ENCODE assay signal across 23 cellular contexts in genomic region chr11:36365937-36366336, GRCh38.
A peak's percentile ranks its signal among the peaks of the same experiment; 100 is the strongest.
DNase-seq lines count a peak whose midpoint lies in the region; ATAC-seq, FAIRE-seq and TF ChIP-seq lines count a peak whose summit lies in the region.
"Had no signal": no experiment of that assay in that cellular context is flagged by ENCODE, and none has a peak within 500 bp of the region (broad histone marks: within the 10 kb centered on the region; RNA-seq: fewer than 3 reads in every experiment).

No MANE protein-coding gene starts in this region.

- H2AFZ ChIP-seq in GM23248 (no peak overlapping the region), astrocyte (ENCODE audit: low read depth, low read length) (no peak overlapping the region)

- peak; percentile 13 for ATAC-seq in upper lobe of right lung
- no peak for ATAC-seq in HG03139 (IDR thresholded peaks at IDR 0.05; ENCODE audit: unreplicated experiment)
- ATAC-seq in HG03442 (IDR thresholded peaks at IDR 0.05; ENCODE audit: unreplicated experiment), result no peak
- ATAC-seq: foreskin keratinocyte; natural killer cell treated with Interleukin-12 subunit alpha and Interleukin-12 subunit beta and Interleukin-15 and Interleukin-18, amount 100 ng/mL, for 72 hours had no signal

- H3K4me1 Mint-ChIP-seq in astrocyte (ENCODE audit: low read depth, unreplicated experiment), result peaks cover 42% of the 10 kb centered on the region
- H3K4me1 Mint-ChIP-seq in glutamatergic neuron (ENCODE audit: low read depth, unreplicated experiment), result peaks cover 10% of the 10 kb centered on the region

- no peaks in the 10 kb centered on the region for H3K9me2 ChIP-seq in GM23248 (ENCODE audit: insufficient read depth)

- no peaks in the 10 kb centered on the region for H3K36me3 Mint-ChIP-seq in astrocyte (ENCODE audit: low read depth, unreplicated experiment)
- no peaks in the 10 kb centered on the region for H3K36me3 Mint-ChIP-seq in glutamatergic neuron (ENCODE audit: unreplicated experiment)
- H3K36me3 Mint-ChIP-seq: activated naive CD4-positive, alpha-beta T cell treated with anti-CD3 and anti-CD28 coated beads, Interleukin-2, amount 10 ng/mL, durations not matched to agents 7 days and 5 days; natural killer cell treated with Interleukin-12 subunit alpha and Interleukin-12 subunit beta and Interleukin-15 and Interleukin-18, amount 100 ng/mL, for 72 hours had no signal

- no peak overlapping the region for H3K4me3 ChIP-seq in GM23248
- no peak overlapping the region for H3K4me3 ChIP-seq in astrocyte (ENCODE audit: insufficient read depth, low read depth, low read length)
- H3K4me3 ChIP-seq in upper lobe of right lung, result no peak overlapping the region

- H3K36me3 ChIP-seq in GM23248 (ENCODE audit: low read depth) (no peaks in the 10 kb centered on the region), astrocyte (ENCODE audit: insufficient read depth, low read length) (no peaks in the 10 kb centered on the region), upper lobe of right lung (no peaks in the 10 kb centered on the region)
- H3K36me3 ChIP-seq: WERI-Rb-1 had no signal

- H4K20me1 ChIP-seq in GM23248 (ENCODE audit: insufficient read depth) (no peaks in the 10 kb centered on the region), astrocyte (ENCODE audit: insufficient read depth, low read length) (no peaks in the 10 kb centered on the region)

- TF ChIP-seq CTCF in astrocyte (IDR thresholded peaks at IDR 0.05; ENCODE audit: insufficient read depth, low read depth, low read length), result no peak
- no peak for TF ChIP-seq CTCF in upper lobe of right lung (IDR thresholded peaks at IDR 0.05)
- no peak for TF ChIP-seq CTCF in glutamatergic neuron (IDR thresholded peaks at IDR 0.05; ENCODE audit: partially characterized antibody, unreplicated experiment)

- in situ Hi-C loops in GM23248 (cut with MboI), result no loop called here

- H3K4me3 Mint-ChIP-seq in astrocyte (ENCODE audit: unreplicated experiment) (no peak overlapping the region), glutamatergic neuron (ENCODE audit: unreplicated experiment) (no peak overlapping the region)
- H3K4me3 Mint-ChIP-seq: activated naive CD4-positive, alpha-beta T cell treated with anti-CD3 and anti-CD28 coated beads, Interleukin-2, amount 10 ng/mL, durations not matched to agents 7 days and 5 days; natural killer cell treated with Interleukin-12 subunit alpha and Interleukin-12 subunit beta and Interleukin-15 and Interleukin-18, amount 100 ng/mL, for 72 hours had no signal

- peaks cover 2% of the 10 kb centered on the region for H3K9me3 Mint-ChIP-seq in astrocyte (ENCODE audit: unreplicated experiment)
- H3K9me3 Mint-ChIP-seq in glutamatergic neuron (ENCODE audit: unreplicated experiment), result no peaks in the 10 kb centered on the region
- H3K9me3 Mint-ChIP-seq: activated naive CD4-positive, alpha-beta T cell treated with anti-CD3 and anti-CD28 coated beads, Interleukin-2, amount 10 ng/mL, durations not matched to agents 7 days and 5 days; natural killer cell treated with Interleukin-12 subunit alpha and Interleukin-12 subunit beta and Interleukin-15 and Interleukin-18, amount 100 ng/mL, for 72 hours had no signal

- FAIRE-seq in astrocyte (lab: Jason Lieb, UNC), result no peak
- FAIRE-seq: G401.6, small intestine had no signal

- H3K9me3 ChIP-seq in GM23248 (ENCODE audit: low read depth), result no peaks in the 10 kb centered on the region
- H3K9me3 ChIP-seq in astrocyte (ENCODE audit: insufficient read depth, low read depth, low read length), result no peaks in the 10 kb centered on the region
- H3K9me3 ChIP-seq in upper lobe of right lung, result no peaks in the 10 kb centered on the region

- H3K27me3 ChIP-seq in GM23248 (replicated peaks; ENCODE audit: insufficient read depth), result no peaks in the 10 kb centered on the region
- no peaks in the 10 kb centered on the region for H3K27me3 ChIP-seq in astrocyte (ENCODE audit: insufficient read depth, low read length)
- no peaks in the 10 kb centered on the region for H3K27me3 ChIP-seq in upper lobe of right lung
- H3K27me3 ChIP-seq: foreskin keratinocyte had no signal

- intact Hi-C loops in upper lobe of right lung (cut with DNase I), result no loop called here

- H3K9ac ChIP-seq in GM23248 (no peak overlapping the region), astrocyte (ENCODE audit: low read length) (no peak overlapping the region)

- H3K79me2 ChIP-seq in GM23248 (ENCODE audit: insufficient read depth), result no peaks in the 10 kb centered on the region
- no peaks in the 10 kb centered on the region for H3K79me2 ChIP-seq in astrocyte (ENCODE audit: insufficient read depth, low read length)

- peaks cover 12% of the 10 kb centered on the region for H3F3A ChIP-seq in GM23248 (ENCODE audit: insufficient read depth)

- no peaks in the 10 kb centered on the region for H3K27me3 Mint-ChIP-seq in astrocyte (ENCODE audit: low read depth, unreplicated experiment)
- H3K27me3 Mint-ChIP-seq in glutamatergic neuron (ENCODE audit: unreplicated experiment), result peaks cover 5% of the 10 kb centered on the region

- H3K27ac ChIP-seq in GM23248, result no peak overlapping the region
- H3K27ac ChIP-seq in astrocyte (ENCODE audit: low read depth, low read length), result no peak overlapping the region
- no peak overlapping the region for H3K27ac ChIP-seq in upper lobe of right lung
- H3K27ac ChIP-seq: foreskin keratinocyte had no signal

- peak; percentile 46 for DNase-seq in GM23248
- peak; percentile 55 for DNase-seq in NOMO-1 treated with dmso at 0.1 percent for 144 hours (lab: John Stamatoyannopoulos, UW; ENCODE audit: unreplicated experiment)
- DNase-seq in astrocyte (ENCODE audit: low read depth), result no peak
- no peak for DNase-seq in upper lobe of right lung
- DNase-seq in glutamatergic neuron, result no peak
- DNase-seq: activated CD4-positive, alpha-beta T cell treated with anti-CD3 and anti-CD28 coated beads, Interleukin-2, amount 50 U/mL, for 48 hours; activated naive CD4-positive, alpha-beta T cell treated with anti-CD3 and anti-CD28 coated beads, Interleukin-2, amount 10 ng/mL, durations not matched to agents 7 days and 5 days; activated T-cell treated with anti-CD3 and anti-CD28 coated beads, Interleukin-2, amount 50 U/mL, for 1 hour; foreskin keratinocyte; hypothalamus; mesendoderm; MM.1S; NCI-H2107; NCI-H524; small intestine; stimulated activated CD8-positive, alpha-beta memory T cell treated with anti-CD3 and anti-CD28 coated beads, Interleukin-4, amount 100 ng/mL, for 48 hours; substantia nigra; WERI-Rb-1 had no signal

- no peak overlapping the region for H3K4me2 ChIP-seq in GM23248 (ENCODE audit: unreplicated experiment)
- no peak overlapping the region for H3K4me2 ChIP-seq in astrocyte (ENCODE audit: low read length)

- peak overlapping the region; percentile 13 for H3K27ac Mint-ChIP-seq in astrocyte (ENCODE audit: unreplicated experiment)
- no peak overlapping the region for H3K27ac Mint-ChIP-seq in glutamatergic neuron (ENCODE audit: unreplicated experiment)
- H3K27ac Mint-ChIP-seq: activated naive CD4-positive, alpha-beta T cell treated with anti-CD3 and anti-CD28 coated beads, Interleukin-2, amount 10 ng/mL, durations not matched to agents 7 days and 5 days; natural killer cell treated with Interleukin-12 subunit alpha and Interleukin-12 subunit beta and Interleukin-15 and Interleukin-18, amount 100 ng/mL, for 72 hours; progenitor cell of endocrine pancreas had no signal

- peaks cover 24% of the 10 kb centered on the region for H3K4me1 ChIP-seq in GM23248 (ENCODE audit: insufficient read depth)
- H3K4me1 ChIP-seq in astrocyte (ENCODE audit: insufficient read depth, low read length), result peaks cover 35% of the 10 kb centered on the region
- H3K4me1 ChIP-seq in upper lobe of right lung, result peaks cover 4% of the 10 kb centered on the region

Comparison
In these comparisons a context has a peak if more than half of its experiments do, and no peak if none do; other contexts are left out.
1. DNase-seq: peak in GM23248 (single experiment) and NOMO-1 treated with dmso at 0.1 percent for 144 hours (single experiment); none in astrocyte (single experiment), upper lobe of right lung (single experiment) and glutamatergic neuron (single experiment).